23 cellular contexts compared by ENCODE assay signal in genomic region chr3:189519458-189519857, GRCh38.
DNase-seq lines count a peak whose midpoint lies in the region; ATAC-seq, FAIRE-seq and TF ChIP-seq lines count a peak whose summit lies in the region.
"Had no signal": no experiment of that assay in that cellular context is flagged by ENCODE, and none has a peak within 500 bp of the region (broad histone marks: within the 10 kb centered on the region; RNA-seq: fewer than 3 reads in every experiment).

No MANE protein-coding gene starts in this region.

- H3K4me3 ChIP-seq in GM12878 (no peak overlapping the region), breast epithelium (no peak overlapping the region)
- H3K4me3 ChIP-seq: A549; BLaER1 treated with 17β-estradiol and CSF1 and Interleukin-3, amounts not matched to agents 10 nM and 100 nM had no signal

- in situ Hi-C loops in GM12878 (cut with MboI), result no loop called here

- no peak overlapping the region for H3K27ac ChIP-seq in GM12878 (ENCODE audit: control insufficient read depth, insufficient read depth)
- H3K27ac ChIP-seq in breast epithelium, result no peak overlapping the region
- H3K27ac ChIP-seq: 22Rv1; A549; BLaER1 treated with 17β-estradiol and CSF1 and Interleukin-3, amounts not matched to agents 10 nM and 100 nM; C4-2B had no signal

- TF ChIP-seq POLR2A in GM12878 (IDR thresholded peaks at IDR 0.05; ENCODE audit: low read depth, low read length), result no peak
- TF ChIP-seq POLR2A in breast epithelium (IDR thresholded peaks at IDR 0.05), result no peak

- H3K27me3 ChIP-seq in GM12878 (replicated peaks in 1 of 2; ENCODE audit: control insufficient read depth in 2 of 2, insufficient read depth in 2 of 2, low read length in 1 of 2), result no peaks in the 10 kb centered on the region
- no peaks in the 10 kb centered on the region for H3K27me3 ChIP-seq in breast epithelium
- H3K27me3 ChIP-seq: BLaER1 treated with 17β-estradiol and CSF1 and Interleukin-3, amounts not matched to agents 10 nM and 100 nM had no signal

- H4K20me1 ChIP-seq in GM12878 (ENCODE audit: control insufficient read depth, insufficient read depth), result no peaks in the 10 kb centered on the region
- H4K20me1 ChIP-seq: BLaER1 treated with 17β-estradiol and CSF1 and Interleukin-3, amounts not matched to agents 10 nM and 100 nM had no signal

- intact Hi-C loops in GM12878 (cut with micrococcal nuclease; ENCODE audit: unreplicated experiment), result no loop called here
- intact Hi-C loops in breast epithelium (cut with DNase I; ENCODE audit: low total_unique reads), result no loop called here

- H2AFZ ChIP-seq in GM12878 (ENCODE audit: control insufficient read depth, low read depth, low read length), result no peak overlapping the region

- peak; percentile 14 to 32 for ATAC-seq in activated T-cell treated with anti-CD3 and anti-CD28 coated beads, Interleukin-2, amount 50 U/mL, for 4 hours
- ATAC-seq in GM12878 (no peak), HG02973 (IDR thresholded peaks at IDR 0.05; ENCODE audit: unreplicated experiment) (no peak)
- ATAC-seq: A549; CD8-positive, alpha-beta T cell had no signal

- no peaks in the 10 kb centered on the region for H3K36me3 ChIP-seq in GM12878 (ENCODE audit: control insufficient read depth in 2 of 2, insufficient read depth in 2 of 2, low read length in 1 of 2)
- no peaks in the 10 kb centered on the region for H3K36me3 ChIP-seq in breast epithelium
- H3K36me3 ChIP-seq: BLaER1 treated with 17β-estradiol and CSF1 and Interleukin-3, amounts not matched to agents 10 nM and 100 nM had no signal

- BruUV-seq in GM12878 (replicated peaks; lab: Mats Ljungman, UMichigan), result no TSS peak

- TF ChIP-seq CTCF in GM12878 (IDR thresholded peaks at IDR 0.05 in 2 of 3, conservative IDR thresholded peaks at IDR 0.05 in 1 of 3; ENCODE audit: control insufficient read depth in 2 of 3, extremely low read depth in 1 of 3, insufficient read depth in 1 of 3, low read depth in 3 of 3, low read length in 3 of 3), result no peak
- TF ChIP-seq CTCF in breast epithelium (IDR thresholded peaks at IDR 0.05), result no peak

- RAD21 ChIA-PET in GM12878 (lab: Charles Lee; ENCODE audit: unreplicated experiment), result no interaction called here

- DNase-seq in activated T-cell treated with anti-CD3 and anti-CD28 coated beads, Interleukin-2, amount 50 U/mL, for 4 hours, result no peak
- DNase-seq in activated T-cell treated with anti-CD3 and anti-CD28 coated beads, Interleukin-2, amount 50 U/mL, for 24 hours, result no peak
- DNase-seq in NAMALWA (ENCODE audit: low spot score) (peak; percentile 17), GM12878 (ENCODE audit: low read depth, low spot score) (no peak), breast epithelium (ENCODE audit: low spot score in 2 of 2) (no peak)
- DNase-seq: AML-193; Caco-2; Calu3; CD4-positive, alpha-beta T cell; CD8-positive, alpha-beta T cell; DMS79 treated with DMSO at 0.1 percent for 48 hours; GF-D8 had no signal

- CTCF ChIA-PET in GM12878 (lab: Yijun Ruan, JAX), result no interaction called here

- no peak overlapping the region for H3K4me3 Mint-ChIP-seq in activated T-cell treated with anti-CD3 and anti-CD28 coated beads, Interleukin-2, amount 50 U/mL, for 4 hours
- no peak overlapping the region for H3K4me3 Mint-ChIP-seq in activated T-cell treated with anti-CD3 and anti-CD28 coated beads, Interleukin-2, amount 50 U/mL, for 24 hours
- H3K4me3 Mint-ChIP-seq: B cell; CD4-positive, alpha-beta T cell; CD8-positive, alpha-beta T cell had no signal

- no peak overlapping the region for H3K4me2 ChIP-seq in GM12878 (ENCODE audit: control insufficient read depth, insufficient read depth)
- H3K4me2 ChIP-seq: A549; BLaER1 treated with 17β-estradiol and CSF1 and Interleukin-3, amounts not matched to agents 10 nM and 100 nM had no signal

- no peak for FAIRE-seq in GM12878 (lab: Jason Lieb, UNC)
- FAIRE-seq: A549, D721Med, G401.6, GM12892, GM18507, GM19239 had no signal

- H3K79me2 ChIP-seq in GM12878 (ENCODE audit: control insufficient read depth, insufficient read depth, low read length), result no peaks in the 10 kb centered on the region

- SMC1A ChIA-PET in GM12878 (lab: Charles Lee; ENCODE audit: uncharacterized antibody, unreplicated experiment), result no interaction called here

- H3K4me1 ChIP-seq in GM12878 (ENCODE audit: control insufficient read depth, insufficient read depth, low read length), result no peaks in the 10 kb centered on the region; the same call in 1 of the 2 replicates
- H3K4me1 ChIP-seq in breast epithelium, result no peaks in the 10 kb centered on the region
- H3K4me1 ChIP-seq: A549; BLaER1 treated with 17β-estradiol and CSF1 and Interleukin-3, amounts not matched to agents 10 nM and 100 nM; Caco-2 had no signal

- peaks cover 23% of the 10 kb centered on the region for H3K9me3 Mint-ChIP-seq in activated T-cell treated with anti-CD3 and anti-CD28 coated beads, Interleukin-2, amount 50 U/mL, for 4 hours
- H3K9me3 Mint-ChIP-seq in activated T-cell treated with anti-CD3 and anti-CD28 coated beads, Interleukin-2, amount 50 U/mL, for 24 hours, result peaks cover 26% of the 10 kb centered on the region

- TF ChIP-seq RAD21 in GM12878 (IDR thresholded peaks at IDR 0.05; ENCODE audit: insufficient read depth, low read depth, low read length), result no peak

- H3K9me3 ChIP-seq in GM12878 (replicated peaks; ENCODE audit: control insufficient read depth, insufficient read depth, low read length) (peaks cover 19% of the 10 kb centered on the region), breast epithelium (peaks cover 9 to 13% of the 10 kb centered on the region in 2 donors)
- H3K9me3 ChIP-seq: Caco-2 had no signal

- POLR2A ChIA-PET in GM12878 (lab: Charles Lee), result no interaction called here

- H3K4me1 Mint-ChIP-seq in activated T-cell treated with anti-CD3 and anti-CD28 coated beads, Interleukin-2, amount 50 U/mL, for 4 hours (ENCODE audit: low read depth), result peaks cover 6% of the 10 kb centered on the region
- H3K4me1 Mint-ChIP-seq in activated T-cell treated with anti-CD3 and anti-CD28 coated beads, Interleukin-2, amount 50 U/mL, for 24 hours (ENCODE audit: low read depth), result peaks cover 21% of the 10 kb centered on the region
- H3K4me1 Mint-ChIP-seq: B cell had no signal

- H3K36me3 Mint-ChIP-seq in activated T-cell treated with anti-CD3 and anti-CD28 coated beads, Interleukin-2, amount 50 U/mL, for 4 hours (ENCODE audit: insufficient read depth), result no peaks in the 10 kb centered on the region
- H3K36me3 Mint-ChIP-seq in activated T-cell treated with anti-CD3 and anti-CD28 coated beads, Interleukin-2, amount 50 U/mL, for 24 hours (ENCODE audit: low read depth), result peaks cover 9% of the 10 kb centered on the region

- no peak for TF ChIP-seq EP300 in GM12878 (IDR thresholded peaks at IDR 0.05; ENCODE audit: borderline replicate concordance in 1 of 2, control insufficient read depth in 1 of 2, low read depth in 2 of 2, low read length in 2 of 2)

- no peaks in the 10 kb centered on the region for H3K27me3 Mint-ChIP-seq in activated T-cell treated with anti-CD3 and anti-CD28 coated beads, Interleukin-2, amount 50 U/mL, for 4 hours (ENCODE audit: low read depth)
- peaks cover 3% of the 10 kb centered on the region for H3K27me3 Mint-ChIP-seq in activated T-cell treated with anti-CD3 and anti-CD28 coated beads, Interleukin-2, amount 50 U/mL, for 24 hours
- H3K27me3 Mint-ChIP-seq: B cell; CD4-positive, alpha-beta T cell had no signal

- no peak overlapping the region for H3K9ac ChIP-seq in GM12878 (ENCODE audit: control insufficient read depth, insufficient read depth, low read length)
- H3K9ac ChIP-seq: BLaER1 treated with 17β-estradiol and CSF1 and Interleukin-3, amounts not matched to agents 10 nM and 100 nM had no signal

- H3K27ac Mint-ChIP-seq in activated T-cell treated with anti-CD3 and anti-CD28 coated beads, Interleukin-2, amount 50 U/mL, for 24 hours, result no peak overlapping the region
- H3K27ac Mint-ChIP-seq: B cell; CD4-positive, alpha-beta T cell; CD8-positive, alpha-beta T cell had no signal

TF ChIP-seq in GM12878, 131 proteins besides CTCF, POLR2A, EP300 and RAD21 (continues in another document):
- TF ChIP-seq KLF5 (IDR thresholded peaks at IDR 0.05; ENCODE audit: partially characterized antibody) (no peak), ETV6 (conservative IDR thresholded peaks at IDR 0.05 in 1 of 2, IDR thresholded peaks at IDR 0.05 in 1 of 2; ENCODE audit: borderline replicate concordance in 1 of 2, low read depth in 1 of 2) (peak in 1 of 2 experiments; percentile 90; a peak in 2 of 4 replicates), SPI1 (IDR thresholded peaks at IDR 0.05; ENCODE audit: borderline replicate concordance, insufficient read depth, low read depth, low read length) (no peak), PBX3 (IDR thresholded peaks at IDR 0.05; ENCODE audit: insufficient replicate concordance, low read depth, low read length) (no peak), PKNOX1 (IDR thresholded peaks at IDR 0.05) (0 out of 2 replicates have a peak, but pooled peaks have one; percentile 32)

Comparison
In these comparisons a context has a peak if more than half of its experiments do, and no peak if none do; other contexts are left out.
1. ATAC-seq: peak in activated T-cell treated with anti-CD3 and anti-CD28 coated beads, Interleukin-2, amount 50 U/mL, for 4 hours (2 of 2); none in GM12878 (single experiment) and HG02973 (single experiment).